ENCODE assay signal across 1 cellular context in the genomic region with DNA sequence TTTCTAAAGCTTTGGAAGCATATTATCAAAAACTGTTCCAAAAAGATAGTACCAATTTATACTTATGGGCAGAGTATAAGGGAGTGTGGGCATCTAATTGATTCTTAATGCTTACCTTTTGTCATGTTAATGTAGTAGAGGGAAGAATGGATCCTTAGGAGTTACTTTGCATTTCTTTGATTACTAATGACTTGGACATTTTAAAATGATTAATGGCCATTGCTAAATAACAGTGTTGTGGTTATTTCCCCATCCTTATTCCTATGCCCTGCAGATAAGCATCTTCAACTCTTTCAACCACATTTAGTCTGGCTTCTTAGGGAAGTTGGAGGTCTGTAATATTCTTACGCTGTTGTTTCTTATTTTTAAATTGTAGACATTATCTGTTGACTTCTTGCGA.
TF ChIP-seq lines count a peak whose summit lies in the region.

No MANE protein-coding gene starts in this region.

TF ChIP-seq in GM23338, 12 proteins besides CTCF, POLR2A, EP300 and RAD21:
- TF ChIP-seq NANOG (IDR thresholded peaks at IDR 0.05; ENCODE audit: borderline replicate concordance) (peak; percentile 84), JUNB (IDR thresholded peaks at IDR 0.05; ENCODE audit: unreplicated experiment) (no peak)
